ENCODE assay signal across 1 cellular context in the genomic region with DNA sequence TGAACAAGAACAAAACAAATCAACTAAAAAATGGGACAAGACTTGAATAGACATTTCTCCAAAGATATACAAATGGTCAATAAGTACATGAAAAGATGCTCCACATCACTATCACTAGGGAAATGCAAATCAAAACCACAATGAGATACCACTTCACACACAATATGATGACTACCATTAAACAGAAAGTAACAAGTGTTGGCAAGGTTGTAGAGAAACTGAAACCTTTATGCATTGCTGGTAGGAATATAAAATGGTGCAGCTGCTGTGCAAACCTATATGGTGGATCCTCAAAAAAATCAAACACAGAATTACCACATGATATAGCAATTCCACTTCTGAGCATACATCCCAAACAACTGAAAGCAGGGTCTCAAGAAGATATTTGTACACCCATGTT.
TF ChIP-seq lines count a peak whose summit lies in the region.

No MANE protein-coding gene starts in this region.

TF ChIP-seq in K562, 482 proteins besides CTCF, POLR2A, EP300 and RAD21:
- TF ChIP-seq ZNF316 (IDR thresholded peaks at IDR 0.05) (peak; percentile 18; the same call in 1 of the 2 replicates), RBM25 (IDR thresholded peaks at IDR 0.05; ENCODE audit: low read depth, low read length, severe bottlenecking) (peak; percentile 12), ZNF707 (CRISPR knock-in tag; conservative IDR thresholded peaks at IDR 0.05) (no peak)
